Comparison of ENCODE assay signal across 18 cellular contexts in the genomic region with DNA sequence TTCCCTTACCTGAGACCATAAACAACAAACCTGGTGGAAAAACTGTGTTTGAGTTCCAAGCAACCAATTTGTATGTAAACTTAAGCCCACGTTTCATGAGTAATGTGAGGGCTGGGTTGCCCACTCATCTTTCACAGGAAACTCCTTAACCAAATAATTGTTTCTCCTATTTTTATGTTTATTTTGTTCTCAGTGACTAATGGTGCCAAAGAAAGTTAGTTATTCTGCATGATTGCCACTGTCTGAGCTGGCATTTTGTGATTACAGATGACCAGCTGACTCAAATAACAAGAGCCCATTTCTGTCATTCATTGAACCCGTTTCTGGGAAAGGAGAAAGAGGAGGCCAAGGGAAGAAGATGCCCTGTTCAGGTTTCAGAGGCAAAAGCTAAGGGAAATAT.
DNase-seq lines count a peak whose midpoint lies in the region; ATAC-seq and TF ChIP-seq lines count a peak whose summit lies in the region.
"Had no signal": no experiment of that assay in that cellular context is flagged by ENCODE, and none has a peak within 500 bp of the region (broad histone marks: within the 10 kb centered on the region; RNA-seq: fewer than 3 reads in every experiment).

No MANE protein-coding gene starts in this region.

- H3K36me3 ChIP-seq in MG63 (no peaks in the 10 kb centered on the region), endocrine pancreas (ENCODE audit: control insufficient read depth, insufficient read depth, low read length) (no peaks in the 10 kb centered on the region)
- H3K36me3 ChIP-seq: Peyer's patch had no signal

- no peaks in the 10 kb centered on the region for H3K27me3 ChIP-seq in MG63
- H3K27me3 ChIP-seq in endocrine pancreas (ENCODE audit: control insufficient read depth, insufficient read depth, low read length), result no peaks in the 10 kb centered on the region
- no peaks in the 10 kb centered on the region for H3K27me3 ChIP-seq in CD4-positive, alpha-beta T cell (ENCODE audit: control insufficient read depth, insufficient read depth, low read length)
- H3K27me3 ChIP-seq: Peyer's patch had no signal

- no peak overlapping the region for H3K4me3 ChIP-seq in MG63
- H3K4me3 ChIP-seq in endocrine pancreas (ENCODE audit: control insufficient read depth, insufficient read depth, low read length), result peak overlapping the region; percentile 71
- H3K4me3 ChIP-seq: Peyer's patch had no signal

- no peaks in the 10 kb centered on the region for H3K27me3 Mint-ChIP-seq in activated CD4-positive, alpha-beta T cell treated with anti-CD3 and anti-CD28 coated beads, Interleukin-2, amount 10 ng/mL, durations not matched to agents 7 days and 5 days
- H3K27me3 Mint-ChIP-seq in CD4-positive, alpha-beta T cell, result no peaks in the 10 kb centered on the region
- H3K27me3 Mint-ChIP-seq: CD8-positive, alpha-beta memory T cell had no signal

- no peak for TF ChIP-seq CTCF in CD4-positive, alpha-beta T cell (IDR thresholded peaks at IDR 0.05)

- H3K9ac ChIP-seq in endocrine pancreas (ENCODE audit: control insufficient read depth, insufficient read depth, low read length), result no peak overlapping the region

- H3K27ac Mint-ChIP-seq in activated CD4-positive, alpha-beta T cell treated with anti-CD3 and anti-CD28 coated beads, Interleukin-2, amount 10 ng/mL, durations not matched to agents 7 days and 5 days, result no peak overlapping the region
- H3K27ac Mint-ChIP-seq in CD4-positive, alpha-beta T cell, result no peak overlapping the region
- H3K27ac Mint-ChIP-seq: CD8-positive, alpha-beta memory T cell had no signal

- no peak for ATAC-seq in CD4-positive, alpha-beta T cell (ENCODE audit: poor library complexity)

- H3K27ac ChIP-seq in CD4-positive, alpha-beta T cell (ENCODE audit: low read depth, low read length), result no peak overlapping the region
- H3K27ac ChIP-seq: Peyer's patch had no signal

- POLR2A ChIA-PET in activated CD4-positive, alpha-beta T cell treated with anti-CD3 and anti-CD28 coated beads, Interleukin-2, amount 10 ng/mL, durations not matched to agents 7 days and 5 days (lab: Charles Lee), result no interaction called here
- POLR2A ChIA-PET in CD4-positive, alpha-beta T cell (lab: Charles Lee), result no interaction called here

- DNase-seq in H4 (ENCODE audit: low spot score) (peak; percentile 44), MG63 (peak; percentile 47), non-pigmented ciliary epithelial cell (ENCODE audit: low read depth) (peak; percentile 30), AG08396 (ENCODE audit: low spot score) (no peak), putamen (ENCODE audit: low spot score) (no peak)
- no peak for DNase-seq in activated CD4-positive, alpha-beta T cell treated with anti-CD3 and anti-CD28 coated beads, Interleukin-2, amount 10 ng/mL, durations not matched to agents 7 days and 5 days
- DNase-seq in CD4-positive, alpha-beta T cell, result no peak
- DNase-seq: CD8-positive, alpha-beta memory T cell; DMS 273 treated with DMSO at 0.1 percent for 48 hours; IMR-90; Kasumi-1; NCI-H1436 treated with DMSO at 0.1 percent for 48 hours; NCI-H2081; NCI-H226; NCI-H774; Peyer's patch; SHP77 had no signal

- intact Hi-C loops in CD4-positive, alpha-beta T cell (cut with DNase I, micrococcal nuclease), result no loop called here

- H3K36me3 Mint-ChIP-seq in activated CD4-positive, alpha-beta T cell treated with anti-CD3 and anti-CD28 coated beads, Interleukin-2, amount 10 ng/mL, durations not matched to agents 7 days and 5 days (ENCODE audit: low read depth), result no peaks in the 10 kb centered on the region
- H3K36me3 Mint-ChIP-seq in CD4-positive, alpha-beta T cell (ENCODE audit: low read depth), result no peaks in the 10 kb centered on the region
- H3K36me3 Mint-ChIP-seq: CD8-positive, alpha-beta memory T cell had no signal

- CTCF ChIA-PET in activated CD4-positive, alpha-beta T cell treated with anti-CD3 and anti-CD28 coated beads, Interleukin-2, amount 10 ng/mL, durations not matched to agents 7 days and 5 days (lab: Charles Lee), result no interaction called here
- CTCF ChIA-PET in CD4-positive, alpha-beta T cell (lab: Charles Lee), result no interaction called here

- H3K4me1 ChIP-seq in endocrine pancreas (ENCODE audit: control insufficient read depth, insufficient read depth, low read length), result peaks cover 13% of the 10 kb centered on the region
- H3K4me1 ChIP-seq: Peyer's patch had no signal

- H3K4me1 Mint-ChIP-seq in activated CD4-positive, alpha-beta T cell treated with anti-CD3 and anti-CD28 coated beads, Interleukin-2, amount 10 ng/mL, durations not matched to agents 7 days and 5 days, result no peaks in the 10 kb centered on the region
- no peaks in the 10 kb centered on the region for H3K4me1 Mint-ChIP-seq in CD4-positive, alpha-beta T cell (ENCODE audit: low read depth)
- H3K4me1 Mint-ChIP-seq: CD8-positive, alpha-beta memory T cell had no signal

- no peaks in the 10 kb centered on the region for H3K9me3 ChIP-seq in MG63
- no peaks in the 10 kb centered on the region for H3K9me3 ChIP-seq in endocrine pancreas (ENCODE audit: control insufficient read depth, low read length)
- no peaks in the 10 kb centered on the region for H3K9me3 ChIP-seq in CD4-positive, alpha-beta T cell (ENCODE audit: control insufficient read depth, low read length)
- H3K9me3 ChIP-seq: Peyer's patch had no signal

- no peak overlapping the region for H3K4me3 Mint-ChIP-seq in activated CD4-positive, alpha-beta T cell treated with anti-CD3 and anti-CD28 coated beads, Interleukin-2, amount 10 ng/mL, durations not matched to agents 7 days and 5 days
- no peak overlapping the region for H3K4me3 Mint-ChIP-seq in CD4-positive, alpha-beta T cell
- H3K4me3 Mint-ChIP-seq: CD8-positive, alpha-beta memory T cell had no signal

- no peaks in the 10 kb centered on the region for H3K9me3 Mint-ChIP-seq in activated CD4-positive, alpha-beta T cell treated with anti-CD3 and anti-CD28 coated beads, Interleukin-2, amount 10 ng/mL, durations not matched to agents 7 days and 5 days
- H3K9me3 Mint-ChIP-seq in CD4-positive, alpha-beta T cell, result peaks cover 3% of the 10 kb centered on the region
- H3K9me3 Mint-ChIP-seq: CD8-positive, alpha-beta memory T cell had no signal

Comparison
In these comparisons a context has a peak if more than half of its experiments do, and no peak if none do; other contexts are left out.
1. DNase-seq: peak in H4 (single experiment), MG63 (single experiment) and non-pigmented ciliary epithelial cell (single experiment); none in AG08396 (single experiment), putamen (single experiment), activated CD4-positive, alpha-beta T cell treated with anti-CD3 and anti-CD28 coated beads, Interleukin-2, amount 10 ng/mL, durations not matched to agents 7 days and 5 days (single experiment) and CD4-positive, alpha-beta T cell (0 of 10).